Comparison of ENCODE assay signal across 9 cellular contexts in the genomic region with DNA sequence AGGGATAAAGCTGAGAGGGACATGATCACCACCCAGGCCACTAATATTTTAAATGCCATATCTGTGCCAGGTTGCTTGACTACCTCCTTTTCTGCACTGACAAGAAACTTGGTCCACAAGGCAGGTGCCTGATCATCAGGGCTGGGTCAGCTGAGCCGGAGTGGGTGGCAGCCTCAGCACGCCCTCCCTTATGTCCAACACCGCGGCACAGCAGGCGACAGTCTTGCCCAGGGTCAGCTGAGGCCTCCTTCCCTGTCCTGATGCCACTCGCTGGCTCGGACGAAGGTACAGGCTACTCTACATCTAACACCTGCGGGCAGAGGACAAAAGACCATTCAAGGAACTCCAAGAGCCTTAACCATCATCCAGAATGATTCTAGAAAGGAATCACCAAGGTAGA. TPM values are rescaled to one million over a fixed set of nuclear protein-coding genes. Genes with fewer than 3 reads are reported as not detected.
DNase-seq lines count a peak whose midpoint lies in the region; ATAC-seq and TF ChIP-seq lines count a peak whose summit lies in the region.
"Had no signal": no experiment of that assay in that cellular context is flagged by ENCODE, and none has a peak within 500 bp of the region (broad histone marks: within the 10 kb centered on the region; RNA-seq: fewer than 3 reads in every experiment).

No MANE protein-coding gene starts in this region.

- no peaks in the 10 kb centered on the region for H3K27me3 Mint-ChIP-seq in stimulated activated naive CD8-positive, alpha-beta T cell treated with anti-CD3 and anti-CD28 coated beads, Interleukin-15, amount 100 ng/mL, for 72 hours

- no peak for TF ChIP-seq RAD21 in liver (IDR thresholded peaks at IDR 0.05)

- H3K9me3 ChIP-seq in PC-9 (ENCODE audit: insufficient read depth, low read depth) (no peaks in the 10 kb centered on the region), breast epithelium (no peaks in the 10 kb centered on the region), liver (ENCODE audit: control insufficient read depth in 4 of 4, low read length in 3 of 4) (no peaks in the 10 kb centered on the region)

- H3K4me3 Mint-ChIP-seq in stimulated activated naive CD8-positive, alpha-beta T cell treated with anti-CD3 and anti-CD28 coated beads, Interleukin-15, amount 100 ng/mL, for 72 hours: peak overlapping the region in 1 of 2 donors; percentile 25

- no peaks in the 10 kb centered on the region for H3K9me2 ChIP-seq in PC-9 (ENCODE audit: insufficient read depth)

- peaks cover 74% of the 10 kb centered on the region for H3K79me2 ChIP-seq in PC-9 (ENCODE audit: low read depth)

- TSS peak; percentile 92 for BruUV-seq in PC-9 (replicated peaks; lab: Mats Ljungman, UMichigan)

- H3K4me3 ChIP-seq in PC-9 (0 out of 2 replicates have a peak overlapping the region, but pooled peaks have one; percentile 0), breast epithelium (peak overlapping the region in 1 of 3 donors; percentile 55), liver (ENCODE audit: low read depth in 1 of 3, low read length in 3 of 3) (no peak overlapping the region)

- CTCF ChIA-PET in PC-9 (lab: Charles Lee): no interaction called here

- intact Hi-C loops in PC-9 (cut with micrococcal nuclease; ENCODE audit: unreplicated experiment): loop anchor here (1.0 kb wide), 1 partner anchor 17 kb away; a partner anchor contains a TSS
- intact Hi-C loops in breast epithelium (cut with DNase I; ENCODE audit: low total_unique reads): no loop called here

- WGBS in liver: 61% methylated on average over 9 of the region's 9 CpGs

- no peaks in the 10 kb centered on the region for H3K27me3 ChIP-seq in PC-9 (ENCODE audit: insufficient read depth, low read depth)
- no peaks in the 10 kb centered on the region for H3K27me3 ChIP-seq in breast epithelium
- H3K27me3 ChIP-seq in liver (ENCODE audit: control insufficient read depth in 4 of 4, insufficient read depth in 4 of 4, low read length in 3 of 4): no peaks in the 10 kb centered on the region

- POLR2A ChIA-PET in PC-9 (lab: Charles Lee; ENCODE audit: unreplicated experiment): interaction anchor here (1.3 kb wide), 1 partner anchor 17 kb away, joined by 19 read pairs; a partner anchor contains a TSS

- no peak overlapping the region for H2AFZ ChIP-seq in PC-9

- no peaks in the 10 kb centered on the region for H3K9me3 Mint-ChIP-seq in stimulated activated naive CD8-positive, alpha-beta T cell treated with anti-CD3 and anti-CD28 coated beads, Interleukin-15, amount 100 ng/mL, for 72 hours

- H3K36me3 ChIP-seq in PC-9 (ENCODE audit: low read depth): peaks cover 6% of the 10 kb centered on the region; the same call in 1 of the 2 replicates
- no peaks in the 10 kb centered on the region for H3K36me3 ChIP-seq in breast epithelium
- peaks cover 4 to 22% (median 11%) of the 10 kb centered on the region in 4 donors for H3K36me3 ChIP-seq in liver (ENCODE audit: control insufficient read depth in 4 of 4, insufficient read depth in 3 of 4, low read depth in 1 of 4, low read length in 3 of 4)

- H3K4me1 ChIP-seq in PC-9 (replicated peaks; ENCODE audit: insufficient read depth): peaks cover 42% of the 10 kb centered on the region
- H3K4me1 ChIP-seq in breast epithelium: peaks cover 6 to 37% of the 10 kb centered on the region in 2 donors
- H3K4me1 ChIP-seq in liver (ENCODE audit: control insufficient read depth in 4 of 4, insufficient read depth in 4 of 4, low read length in 3 of 4): peaks cover 7 to 32% (median 16%) of the 10 kb centered on the region in 4 donors

- no peak for DNase-seq in PC-9
- DNase-seq in breast epithelium (ENCODE audit: low spot score in 2 of 2): peak in 1 of 2 donors; percentile 58
- DNase-seq in stimulated activated naive CD8-positive, alpha-beta T cell treated with anti-CD3 and anti-CD28 coated beads, Interleukin-15, amount 100 ng/mL, for 72 hours: no peak
- no peak for DNase-seq in GM19238 (ENCODE audit: insufficient read length, low spot score)
- DNase-seq in cortex of kidney (lab: John Stamatoyannopoulos, UW): no peak
- DNase-seq in DMS 273 treated with DMSO at 0.1 percent for 48 hours (lab: John Stamatoyannopoulos, UW): no peak
- DNase-seq in mucosa of gallbladder (ENCODE audit: low spot score): no peak
- DNase-seq: activated CD4-positive, alpha-beta T cell treated with anti-CD3 and anti-CD28 coated beads, Interleukin-2, amount 50 U/mL, for 4 hours had no signal

- TF ChIP-seq POLR2A in breast epithelium (IDR thresholded peaks at IDR 0.05): no peak

- H3K4me1 Mint-ChIP-seq in stimulated activated naive CD8-positive, alpha-beta T cell treated with anti-CD3 and anti-CD28 coated beads, Interleukin-15, amount 100 ng/mL, for 72 hours: peaks cover 81% of the 10 kb centered on the region

- no peaks in the 10 kb centered on the region; the same call in 1 of the 2 replicates for H4K20me1 ChIP-seq in PC-9 (ENCODE audit: insufficient read depth)

- H3F3A ChIP-seq in PC-9 (ENCODE audit: insufficient read depth, low read depth): peaks cover 48% of the 10 kb centered on the region

- H3K27ac Mint-ChIP-seq in stimulated activated naive CD8-positive, alpha-beta T cell treated with anti-CD3 and anti-CD28 coated beads, Interleukin-15, amount 100 ng/mL, for 72 hours: peak overlapping the region; percentile 7 to 62

- H3K9ac ChIP-seq in liver (ENCODE audit: low read depth in 1 of 2, low read length in 2 of 2): no peak overlapping the region

- TF ChIP-seq CTCF in PC-9 (conservative IDR thresholded peaks at IDR 0.05) (no peak), breast epithelium (IDR thresholded peaks at IDR 0.05) (no peak), liver (IDR thresholded peaks at IDR 0.05; ENCODE audit: low read depth, low read length, missing input control) (no peak)

- peak overlapping the region; percentile 77 for H3K27ac ChIP-seq in PC-9
- H3K27ac ChIP-seq in breast epithelium: peak overlapping the region; percentile 96 to 98
- H3K27ac ChIP-seq in liver (ENCODE audit: low read depth in 1 of 2, low read length in 2 of 2): peak overlapping the region; percentile 68 to 75

- no peak for ATAC-seq in stimulated activated naive CD8-positive, alpha-beta T cell treated with anti-CD3 and anti-CD28 coated beads, Interleukin-15, amount 100 ng/mL, for 72 hours

- H3K4me2 ChIP-seq in PC-9: peak overlapping the region; percentile 68

TF ChIP-seq in liver, 16 proteins besides CTCF, POLR2A, EP300 and RAD21:
- TF ChIP-seq TAF1 (conservative IDR thresholded peaks at IDR 0.05): no peak
- TF ChIP-seq EGR1 (IDR thresholded peaks at IDR 0.05; ENCODE audit: low read depth in 2 of 2): no peak
- TF ChIP-seq, protein P1, sequence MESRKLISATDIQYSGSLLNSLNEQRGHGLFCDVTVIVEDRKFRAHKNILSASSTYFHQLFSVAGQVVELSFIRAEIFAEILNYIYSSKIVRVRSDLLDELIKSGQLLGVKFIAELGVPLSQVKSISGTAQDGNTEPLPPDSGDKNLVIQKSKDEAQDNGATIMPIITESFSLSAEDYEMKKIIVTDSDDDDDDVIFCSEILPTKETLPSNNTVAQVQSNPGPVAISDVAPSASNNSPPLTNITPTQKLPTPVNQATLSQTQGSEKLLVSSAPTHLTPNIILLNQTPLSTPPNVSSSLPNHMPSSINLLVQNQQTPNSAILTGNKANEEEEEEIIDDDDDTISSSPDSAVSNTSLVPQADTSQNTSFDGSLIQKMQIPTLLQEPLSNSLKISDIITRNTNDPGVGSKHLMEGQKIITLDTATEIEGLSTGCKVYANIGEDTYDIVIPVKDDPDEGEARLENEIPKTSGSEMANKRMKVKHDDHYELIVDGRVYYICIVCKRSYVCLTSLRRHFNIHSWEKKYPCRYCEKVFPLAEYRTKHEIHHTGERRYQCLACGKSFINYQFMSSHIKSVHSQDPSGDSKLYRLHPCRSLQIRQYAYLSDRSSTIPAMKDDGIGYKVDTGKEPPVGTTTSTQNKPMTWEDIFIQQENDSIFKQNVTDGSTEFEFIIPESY (IDR thresholded peaks at IDR 0.05): no peak
- no peak for TF ChIP-seq JUND (IDR thresholded peaks at IDR 0.05)
- TF ChIP-seq, protein P2, sequence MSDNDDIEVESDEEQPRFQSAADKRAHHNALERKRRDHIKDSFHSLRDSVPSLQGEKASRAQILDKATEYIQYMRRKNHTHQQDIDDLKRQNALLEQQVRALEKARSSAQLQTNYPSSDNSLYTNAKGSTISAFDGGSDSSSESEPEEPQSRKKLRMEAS (IDR thresholded peaks at IDR 0.05): no peak
- TF ChIP-seq, protein P3, sequence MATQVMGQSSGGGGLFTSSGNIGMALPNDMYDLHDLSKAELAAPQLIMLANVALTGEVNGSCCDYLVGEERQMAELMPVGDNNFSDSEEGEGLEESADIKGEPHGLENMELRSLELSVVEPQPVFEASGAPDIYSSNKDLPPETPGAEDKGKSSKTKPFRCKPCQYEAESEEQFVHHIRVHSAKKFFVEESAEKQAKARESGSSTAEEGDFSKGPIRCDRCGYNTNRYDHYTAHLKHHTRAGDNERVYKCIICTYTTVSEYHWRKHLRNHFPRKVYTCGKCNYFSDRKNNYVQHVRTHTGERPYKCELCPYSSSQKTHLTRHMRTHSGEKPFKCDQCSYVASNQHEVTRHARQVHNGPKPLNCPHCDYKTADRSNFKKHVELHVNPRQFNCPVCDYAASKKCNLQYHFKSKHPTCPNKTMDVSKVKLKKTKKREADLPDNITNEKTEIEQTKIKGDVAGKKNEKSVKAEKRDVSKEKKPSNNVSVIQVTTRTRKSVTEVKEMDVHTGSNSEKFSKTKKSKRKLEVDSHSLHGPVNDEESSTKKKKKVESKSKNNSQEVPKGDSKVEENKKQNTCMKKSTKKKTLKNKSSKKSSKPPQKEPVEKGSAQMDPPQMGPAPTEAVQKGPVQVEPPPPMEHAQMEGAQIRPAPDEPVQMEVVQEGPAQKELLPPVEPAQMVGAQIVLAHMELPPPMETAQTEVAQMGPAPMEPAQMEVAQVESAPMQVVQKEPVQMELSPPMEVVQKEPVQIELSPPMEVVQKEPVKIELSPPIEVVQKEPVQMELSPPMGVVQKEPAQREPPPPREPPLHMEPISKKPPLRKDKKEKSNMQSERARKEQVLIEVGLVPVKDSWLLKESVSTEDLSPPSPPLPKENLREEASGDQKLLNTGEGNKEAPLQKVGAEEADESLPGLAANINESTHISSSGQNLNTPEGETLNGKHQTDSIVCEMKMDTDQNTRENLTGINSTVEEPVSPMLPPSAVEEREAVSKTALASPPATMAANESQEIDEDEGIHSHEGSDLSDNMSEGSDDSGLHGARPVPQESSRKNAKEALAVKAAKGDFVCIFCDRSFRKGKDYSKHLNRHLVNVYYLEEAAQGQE (IDR thresholded peaks at IDR 0.05): no peak
- no peak for TF ChIP-seq RXRA (IDR thresholded peaks at IDR 0.05)

RNA-seq across cellular contexts. Expression of a gene that starts 16.9 kb away (rescaled TPM):
- total RNA-seq in PC-9 (2021): 41.6 and 51.9 TPM in 2 replicates
- 10 to 100 TPM; 17.7 to 23.4 (median 19.5) TPM for total RNA-seq in breast epithelium
- 10 to 100 TPM in 1 of 2 donors, 1 to 10 TPM in 1; 7.7 to 11.8 TPM for total RNA-seq in liver
- 1 to 10 TPM; 2.9 to 4.8 TPM for polyA plus RNA-seq in liver
- 45.1 TPM for total RNA-seq in mucosa of gallbladder

RNA-seq across cellular contexts. Expression of a gene that starts 33.9 kb away (rescaled TPM):
- 133 and 148 TPM in 2 replicates for total RNA-seq in PC-9 (2021)
- total RNA-seq in breast epithelium: 10 to 100 TPM; 44.6 to 61.4 (median 55.7) TPM
- 10 to 100 TPM; 22.3 to 31.8 TPM for total RNA-seq in liver
- 10 to 100 TPM; 19.0 to 31.7 TPM for polyA plus RNA-seq in liver
- total RNA-seq in mucosa of gallbladder: 57.4 TPM

RNA-seq across cellular contexts. Expression of a gene that starts 48.3 kb away (rescaled TPM):
- total RNA-seq in PC-9 (2021) (46.3 and 76.5 TPM in 2 replicates), breast epithelium (10 to 100 TPM; 31.1 to 45.7 (median 39.2) TPM), liver (10 to 100 TPM; 11.5 to 12.4 TPM), mucosa of gallbladder (40.4 TPM)
- 10 to 100 TPM; 32.1 to 49.2 TPM for polyA plus RNA-seq in liver
